ENCODE assay signal across 1 cellular context in genomic region chr1:28056129-28056925, GRCh38.
TF ChIP-seq lines count a peak whose summit lies in the region.

No MANE protein-coding gene starts in this region.

TF ChIP-seq in SK-N-SH, 30 proteins besides CTCF, POLR2A, EP300 and RAD21 (continued from another document):
- TF ChIP-seq RXRA (IDR thresholded peaks at IDR 0.05; ENCODE audit: borderline replicate concordance, low read depth): no peak
- TF ChIP-seq GABPA (IDR thresholded peaks at IDR 0.05; ENCODE audit: low read depth): no peak
- no peak for TF ChIP-seq USF1 (IDR thresholded peaks at IDR 0.05; ENCODE audit: borderline replicate concordance, low read depth)
- TF ChIP-seq CHD2 (IDR thresholded peaks at IDR 0.05; ENCODE audit: low read length, partially characterized antibody): no peak
